15 cellular contexts compared by ENCODE assay signal in the genomic region with DNA sequence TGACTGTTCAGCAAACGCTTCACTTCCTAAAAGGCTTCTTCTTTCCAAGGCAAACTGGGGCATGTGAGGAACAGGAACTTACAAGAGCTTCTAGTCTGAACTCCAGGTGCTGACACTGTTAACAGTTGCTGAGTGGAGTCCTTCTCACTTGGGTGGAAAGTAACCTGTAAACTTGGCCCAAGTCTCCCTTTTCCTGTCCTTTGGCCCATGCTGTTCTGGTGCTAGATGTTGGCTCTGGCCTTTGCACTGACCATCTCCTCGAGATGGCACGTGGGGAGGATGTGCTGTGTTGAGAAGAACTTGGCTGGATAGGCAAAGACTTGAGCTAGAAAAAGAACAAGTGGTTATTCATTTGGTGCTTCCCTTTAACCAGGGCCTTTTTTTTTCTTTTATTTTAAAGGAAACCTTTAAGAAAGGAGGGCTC. TPM values are rescaled to one million over a fixed set of nuclear protein-coding genes. Genes with fewer than 3 reads are reported as not detected.
DNase-seq lines count a peak whose midpoint lies in the region; ATAC-seq and TF ChIP-seq lines count a peak whose summit lies in the region.
"Had no signal": no experiment of that assay in that cellular context is flagged by ENCODE, and none has a peak within 500 bp of the region (broad histone marks: within the 10 kb centered on the region; RNA-seq: fewer than 3 reads in every experiment).

No MANE protein-coding gene starts in this region.

- ATAC-seq in GM18517 (IDR thresholded peaks at IDR 0.05; ENCODE audit: unreplicated experiment) = no peak

- H3K9me3 ChIP-seq in OCI-LY7 (ENCODE audit: low read length) (no peaks in the 10 kb centered on the region), stomach (no peaks in the 10 kb centered on the region)
- H3K9me3 ChIP-seq: SJCRH30, upper lobe of left lung had no signal

- H3K4me3 Mint-ChIP-seq in activated CD4-positive, alpha-beta T cell treated with anti-CD3 and anti-CD28 coated beads, Interleukin-2, amount 10 ng/mL, durations not matched to agents 7 days and 5 days = no peak overlapping the region

- H3K4me3 ChIP-seq in OCI-LY7 (ENCODE audit: low read depth, low read length, poor library complexity, severe bottlenecking) (no peak overlapping the region), stomach (no peak overlapping the region)
- H3K4me3 ChIP-seq: SJCRH30, upper lobe of left lung had no signal

- H3K36me3 Mint-ChIP-seq in activated CD4-positive, alpha-beta T cell treated with anti-CD3 and anti-CD28 coated beads, Interleukin-2, amount 10 ng/mL, durations not matched to agents 7 days and 5 days (ENCODE audit: low read depth) = peaks cover 69% of the 10 kb centered on the region

- H3K27ac Mint-ChIP-seq in activated CD4-positive, alpha-beta T cell treated with anti-CD3 and anti-CD28 coated beads, Interleukin-2, amount 10 ng/mL, durations not matched to agents 7 days and 5 days = peak overlapping the region; percentile 13

- intact Hi-C loops in OCI-LY7 (cut with micrococcal nuclease; ENCODE audit: unreplicated experiment) (no loop called here), stomach (cut with DNase I; ENCODE audit: low total_unique reads) (no loop called here)

- POLR2A ChIA-PET in activated CD4-positive, alpha-beta T cell treated with anti-CD3 and anti-CD28 coated beads, Interleukin-2, amount 10 ng/mL, durations not matched to agents 7 days and 5 days (lab: Charles Lee) = no interaction called here
- POLR2A ChIA-PET in OCI-LY7 (lab: Charles Lee) = interaction anchor here (0.5 to 5.3 kb wide), 12 partner anchors 10 to 307 kb away, joined by 3 to 36 read pairs (median 6); no protein-coding TSS in a partner anchor

- H3K4me1 Mint-ChIP-seq in activated CD4-positive, alpha-beta T cell treated with anti-CD3 and anti-CD28 coated beads, Interleukin-2, amount 10 ng/mL, durations not matched to agents 7 days and 5 days = peaks cover 84% of the 10 kb centered on the region

- BruUV-seq in OCI-LY7 (replicated peaks; lab: Mats Ljungman, UMichigan) = no TSS peak

- H3K79me2 ChIP-seq in OCI-LY7 (ENCODE audit: insufficient read depth, low read depth, low read length) = peaks cover 36% of the 10 kb centered on the region; the same call in 1 of the 2 replicates

- TF ChIP-seq EP300 in stomach (IDR thresholded peaks at IDR 0.05) = no peak

- DNase-seq in activated CD4-positive, alpha-beta T cell treated with anti-CD3 and anti-CD28 coated beads, Interleukin-2, amount 10 ng/mL, durations not matched to agents 7 days and 5 days = no peak
- DNase-seq in activated CD4-positive, alpha-beta T cell treated with anti-CD3 and anti-CD28 coated beads, Interleukin-2, amount 50 U/mL, for 4 hours = no peak
- DNase-seq in OCI-LY7 (ENCODE audit: low spot score) (no peak), foreskin melanocyte (peak; percentile 83), stomach (no peak), D341Med (ENCODE audit: low spot score) (no peak), SW 1271 (lab: John Stamatoyannopoulos, UW) (no peak)
- DNase-seq: DMS153, NCI-H1694 treated with DMSO at 0.1 percent for 48 hours, NCI-H69, SJCRH30, small intestine had no signal

- H3K4me1 ChIP-seq in OCI-LY7 (ENCODE audit: insufficient read depth, low read length, poor library complexity, severe bottlenecking) (peaks cover 95% of the 10 kb centered on the region), stomach (peaks cover 38 to 86% (median 63%) of the 10 kb centered on the region in 4 donors)
- H3K4me1 ChIP-seq: SJCRH30 had no signal

- no peak overlapping the region for H2AFZ ChIP-seq in OCI-LY7 (ENCODE audit: low read length)

- WGBS in stomach, 5 donors = 51 to 80% (median 64%) methylated on average over 3 of the region's 3 CpGs

- no peaks in the 10 kb centered on the region for H3K9me3 Mint-ChIP-seq in activated CD4-positive, alpha-beta T cell treated with anti-CD3 and anti-CD28 coated beads, Interleukin-2, amount 10 ng/mL, durations not matched to agents 7 days and 5 days

- TF ChIP-seq POLR2A in stomach (IDR thresholded peaks at IDR 0.05) = no peak

- H3K27me3 ChIP-seq in stomach = no peaks in the 10 kb centered on the region
- H3K27me3 ChIP-seq: SJCRH30, upper lobe of left lung had no signal

- H4K20me1 ChIP-seq in OCI-LY7 (ENCODE audit: insufficient read depth, low read length) = no peaks in the 10 kb centered on the region

- H3K27ac ChIP-seq in OCI-LY7 (ENCODE audit: low read depth, low read length, poor library complexity, severe bottlenecking) (no peak overlapping the region), stomach (peak overlapping the region in 3 of 5 donors; percentile 62 to 76 (median 68))
- H3K27ac ChIP-seq: epithelial cell of prostate, SJCRH30 had no signal

- H3K36me3 ChIP-seq in OCI-LY7 (ENCODE audit: insufficient read depth, low read length) (peaks cover 15% of the 10 kb centered on the region), stomach (peaks cover 0 to 5% (median 0%) of the 10 kb centered on the region in 4 donors)
- H3K36me3 ChIP-seq: SJCRH30, upper lobe of left lung had no signal

- H3K27me3 Mint-ChIP-seq in activated CD4-positive, alpha-beta T cell treated with anti-CD3 and anti-CD28 coated beads, Interleukin-2, amount 10 ng/mL, durations not matched to agents 7 days and 5 days = no peaks in the 10 kb centered on the region

- CTCF ChIA-PET in activated CD4-positive, alpha-beta T cell treated with anti-CD3 and anti-CD28 coated beads, Interleukin-2, amount 10 ng/mL, durations not matched to agents 7 days and 5 days (lab: Charles Lee) = interaction anchor here (0.6 to 2.7 kb wide), 3 partner anchors 9 to 91 kb away, joined by 3 to 11 read pairs (median 3); no protein-coding TSS in a partner anchor
- CTCF ChIA-PET in OCI-LY7 (lab: Charles Lee; ENCODE audit: unreplicated experiment) = no interaction called here

- no peaks in the 10 kb centered on the region for H3K9me2 ChIP-seq in OCI-LY7 (ENCODE audit: insufficient read depth, low read length)

- H3K4me2 ChIP-seq in OCI-LY7 (ENCODE audit: low read length) = peak overlapping the region; percentile 77; the same call in 1 of the 2 replicates

- TF ChIP-seq CTCF in OCI-LY7 (conservative IDR thresholded peaks at IDR 0.05; ENCODE audit: low read length) (no peak), stomach (IDR thresholded peaks at IDR 0.05) (no peak)

RNA-seq across cellular contexts. Expression of a gene that starts 53.6 kb away (rescaled TPM):
- total RNA-seq in activated CD4-positive, alpha-beta T cell treated with anti-CD3 and anti-CD28 coated beads, Interleukin-2, amount 10 ng/mL, durations not matched to agents 7 days and 5 days = 10 to 100 TPM; 75.2 to 81.3 TPM
- 4.5 and 5.4 TPM in 2 replicates for total RNA-seq in OCI-LY7 (2014; rRNA removed; shearing (Covaris generic))
- 24.9 and 28.3 TPM in 2 replicates for total RNA-seq in OCI-LY7 (2022)
- total RNA-seq in stomach = 100 to 1,000 TPM in 1 of 5 donors, 10 to 100 TPM in 3, 1 to 10 TPM in 1; 4.7 to 351 (median 44.3) TPM
- 1 to 10 TPM; 2.6 to 6.0 (median 3.2) TPM for polyA plus RNA-seq in stomach
